Comparison of ENCODE assay signal across 8 cellular contexts in genomic region chr2:63050186-63050915, GRCh38. TPM values are rescaled to one million over a fixed set of nuclear protein-coding genes. Genes with fewer than 3 reads are reported as not detected.
DNase-seq lines count a peak whose midpoint lies in the region; ATAC-seq, FAIRE-seq and TF ChIP-seq lines count a peak whose summit lies in the region.

OTX1 (plus strand) TSS chr2:63050830; CDS start chr2:63052991, 2,161 bp downstream.

- FAIRE-seq in GM12892 (lab: Jason Lieb, UNC) = peak; percentile 81

- no peak for TF ChIP-seq CTCF in brain (conservative IDR thresholded peaks at IDR 0.05)

- peaks cover 30% of the 10 kb centered on the region for H3K36me3 Mint-ChIP-seq in brain

- peak; percentile 89 for ATAC-seq in HG02642 (IDR thresholded peaks at IDR 0.05; ENCODE audit: poor library complexity, unreplicated experiment)

- peaks cover 65% of the 10 kb centered on the region for H3K4me1 Mint-ChIP-seq in brain

- DNase-seq in 8988T (peak; percentile 99), GM12892 (ENCODE audit: insufficient read length) (peak; percentile 89), NAMALWA (ENCODE audit: low spot score) (peak; percentile 89), SHP77 treated with DMSO at 0.1 percent for 48 hours (lab: John Stamatoyannopoulos, UW) (peak; percentile 86), kidney glomerular epithelial cell (lab: John Stamatoyannopoulos, UW) (peak; percentile 29)
- peak; percentile 51 for DNase-seq in stimulated activated CD4-positive, alpha-beta T cell treated with anti-CD3 and anti-CD28 coated beads, Interleukin-4, amount 100 ng/mL, for 1 hour

- H3K27me3 Mint-ChIP-seq in brain = peaks cover 87% of the 10 kb centered on the region

- peak; percentile 34; the same call in 1 of the 2 replicates for TF ChIP-seq POLR2A in GM12892 (IDR thresholded peaks at IDR 0.05; ENCODE audit: low read depth, low read length)

- peak within 1 kb of the TSS; percentile 94 to 100 (median 98) for H3K27ac Mint-ChIP-seq in brain

- peaks cover 0 to 17% (median 0%) of the 10 kb centered on the region in 5 experiments for H3K9me3 Mint-ChIP-seq in brain

- peak within 1 kb of the TSS; percentile 84 to 95 (median 90) for H3K4me3 Mint-ChIP-seq in brain

RNA-seq across cellular contexts. Expression of gene OTX1, which starts in this region (rescaled TPM):
- polyA plus RNA-seq in GM12892 (2012; ENCODE audit: missing spikeins) = 0.32 TPM
- 1.0 TPM for polyA plus RNA-seq in brain (ENCODE audit: insufficient read depth, low read depth, low replicate concordance)

Comparison
In these comparisons a context has a peak if more than half of its experiments do, and no peak if none do; other contexts are left out.
1. Peak in every context shown above with its lines: DNase-seq and ATAC-seq.
2. DNase-seq: peak in every context shown above with its lines; median percentile 99 in 8988T; 89 in GM12892; 89 in NAMALWA; 86 in SHP77 treated with DMSO at 0.1 percent for 48 hours; 51 in stimulated activated CD4-positive, alpha-beta T cell treated with anti-CD3 and anti-CD28 coated beads, Interleukin-4, amount 100 ng/mL, for 1 hour; 29 in kidney glomerular epithelial cell.